ENCODE assay signal across 9 cellular contexts in genomic region chr10:3096149-3096548, GRCh38. TPM values are rescaled to one million over a fixed set of nuclear protein-coding genes. Genes with fewer than 3 reads are reported as not detected.
DNase-seq lines count a peak whose midpoint lies in the region; TF ChIP-seq lines count a peak whose summit lies in the region.
"Had no signal": no experiment of that assay in that cellular context is flagged by ENCODE, and none has a peak within 500 bp of the region (broad histone marks: within the 10 kb centered on the region; RNA-seq: fewer than 3 reads in every experiment).

No MANE protein-coding gene starts in this region.

- peaks cover 52% of the 10 kb centered on the region for H3K4me1 ChIP-seq in BLaER1
- H3K4me1 ChIP-seq in Peyer's patch: peaks cover 0 to 29% (median 0%) of the 10 kb centered on the region in 4 donors
- peaks cover 10 to 12% of the 10 kb centered on the region in 2 experiments for H3K4me1 ChIP-seq in neutrophil (ENCODE audit: control insufficient read depth in 1 of 2, insufficient read depth in 1 of 2, low read depth in 1 of 2, low read length in 1 of 2)

- no peak for TF ChIP-seq CTCF in Peyer's patch (IDR thresholded peaks at IDR 0.05)
- no peak for TF ChIP-seq CTCF in neutrophil (IDR thresholded peaks at IDR 0.05)

- H3K27ac Mint-ChIP-seq in dendritic cell treated with granulocyte-macrophage colony-stimulating factor and Interleukin-4, amounts not matched to agents 40 ng/mL and 50 ng/mL, for 4 days: peak overlapping the region; percentile 83
- no peak overlapping the region for H3K27ac Mint-ChIP-seq in activated naive CD4-positive, alpha-beta T cell treated with anti-CD3 and anti-CD28 coated beads for 36 hours

- H3K36me3 ChIP-seq in BLaER1 (peaks cover 96% of the 10 kb centered on the region), Peyer's patch (peaks cover 0 to 14% (median 0%) of the 10 kb centered on the region in 3 donors), neutrophil (no peaks in the 10 kb centered on the region)

- H3K27me3 ChIP-seq in BLaER1 (no peaks in the 10 kb centered on the region), Peyer's patch (no peaks in the 10 kb centered on the region), neutrophil (peaks cover 12% of the 10 kb centered on the region)

- H3K4me3 Mint-ChIP-seq in dendritic cell treated with granulocyte-macrophage colony-stimulating factor and Interleukin-4, amounts not matched to agents 40 ng/mL and 50 ng/mL, for 4 days: peak overlapping the region; percentile 51
- H3K4me3 Mint-ChIP-seq in activated naive CD4-positive, alpha-beta T cell treated with anti-CD3 and anti-CD28 coated beads for 36 hours: no peak overlapping the region

- intact Hi-C loops in dendritic cell treated with granulocyte-macrophage colony-stimulating factor and Interleukin-4, amounts not matched to agents 40 ng/mL and 50 ng/mL, for 4 days (cut with micrococcal nuclease): no loop called here
- intact Hi-C loops in activated naive CD4-positive, alpha-beta T cell treated with anti-CD3 and anti-CD28 coated beads for 36 hours (cut with micrococcal nuclease): loop anchor here (5.0 kb wide), 2 partner anchors 661 to 1556 kb away; no protein-coding TSS in a partner anchor

- H3K4me1 Mint-ChIP-seq in dendritic cell treated with granulocyte-macrophage colony-stimulating factor and Interleukin-4, amounts not matched to agents 40 ng/mL and 50 ng/mL, for 4 days (ENCODE audit: low read depth): peaks cover 68% of the 10 kb centered on the region
- H3K4me1 Mint-ChIP-seq in activated naive CD4-positive, alpha-beta T cell treated with anti-CD3 and anti-CD28 coated beads for 36 hours (ENCODE audit: low read depth): peaks cover 50% of the 10 kb centered on the region

- H4K20me1 ChIP-seq in BLaER1: peaks cover 100% of the 10 kb centered on the region

- CTCF ChIA-PET in activated naive CD4-positive, alpha-beta T cell treated with anti-CD3 and anti-CD28 coated beads for 36 hours (lab: Charles Lee): no interaction called here

- peak overlapping the region; percentile 29; the same call in 1 of the 2 replicates for H3K4me2 ChIP-seq in BLaER1

- no peaks in the 10 kb centered on the region for H3K27me3 Mint-ChIP-seq in dendritic cell treated with granulocyte-macrophage colony-stimulating factor and Interleukin-4, amounts not matched to agents 40 ng/mL and 50 ng/mL, for 4 days
- no peaks in the 10 kb centered on the region for H3K27me3 Mint-ChIP-seq in activated naive CD4-positive, alpha-beta T cell treated with anti-CD3 and anti-CD28 coated beads for 36 hours (ENCODE audit: low read depth)

- TF ChIP-seq POLR2A in Peyer's patch (IDR thresholded peaks at IDR 0.05): no peak

- H3K9me3 Mint-ChIP-seq in dendritic cell treated with granulocyte-macrophage colony-stimulating factor and Interleukin-4, amounts not matched to agents 40 ng/mL and 50 ng/mL, for 4 days: no peaks in the 10 kb centered on the region
- H3K9me3 Mint-ChIP-seq in activated naive CD4-positive, alpha-beta T cell treated with anti-CD3 and anti-CD28 coated beads for 36 hours: no peaks in the 10 kb centered on the region

- no peaks in the 10 kb centered on the region for H3K9me3 ChIP-seq in BLaER1
- no peaks in the 10 kb centered on the region for H3K9me3 ChIP-seq in Peyer's patch
- H3K9me3 ChIP-seq in neutrophil: no peaks in the 10 kb centered on the region

- no peak for DNase-seq in Peyer's patch
- no peak for DNase-seq in iPS-NIHi11 (ENCODE audit: low spot score)
- DNase-seq in pons (ENCODE audit: low spot score): no peak
- DNase-seq in kidney tubule cell (ENCODE audit: low spot score): no peak
- DNase-seq in activated naive CD4-positive, alpha-beta T cell treated with anti-CD3 and anti-CD28 coated beads for 36 hours: no peak
- DNase-seq: retina had no signal

- peak overlapping the region; percentile 51 for H3K27ac ChIP-seq in BLaER1
- H3K27ac ChIP-seq in Peyer's patch: peak overlapping the region in 3 of 4 donors; percentile 28 to 76 (median 50)
- peak overlapping the region; percentile 60 for H3K27ac ChIP-seq in neutrophil

- no peak overlapping the region for H3K9ac ChIP-seq in BLaER1

- peaks cover 68% of the 10 kb centered on the region for H3K36me3 Mint-ChIP-seq in dendritic cell treated with granulocyte-macrophage colony-stimulating factor and Interleukin-4, amounts not matched to agents 40 ng/mL and 50 ng/mL, for 4 days (ENCODE audit: low read depth)
- H3K36me3 Mint-ChIP-seq in activated naive CD4-positive, alpha-beta T cell treated with anti-CD3 and anti-CD28 coated beads for 36 hours (ENCODE audit: low read depth): peaks cover 57% of the 10 kb centered on the region

- H3K4me3 ChIP-seq in BLaER1: no peak overlapping the region
- H3K4me3 ChIP-seq in Peyer's patch: no peak overlapping the region
- no peak overlapping the region for H3K4me3 ChIP-seq in neutrophil (ENCODE audit: low read depth in 1 of 2, low read length in 1 of 2)

RNA-seq across cellular contexts. Expression of gene PFKP, which starts 28.8 kb away (rescaled TPM):
- 100 to 1,000 TPM in 1 of 4 donors, 10 to 100 TPM in 3; 79.0 to 130 (median 87.9) TPM for total RNA-seq in Peyer's patch
- 10 to 100 TPM; 96.2 to 99.7 TPM for total RNA-seq in activated naive CD4-positive, alpha-beta T cell treated with anti-CD3 and anti-CD28 coated beads for 36 hours
